In genomic region chr15:74614744-74615312, GRCh38 we compare ENCODE assay signal across 8 cellular contexts. TPM values are rescaled to one million over a fixed set of nuclear protein-coding genes. Genes with fewer than 3 reads are reported as not detected.
DNase-seq lines count a peak whose midpoint lies in the region; ATAC-seq and TF ChIP-seq lines count a peak whose summit lies in the region.

No MANE protein-coding gene starts in this region.

- H3K27me3 ChIP-seq in iPS-15b (ENCODE audit: control insufficient read depth, insufficient read depth, low read length) (peaks cover 11% of the 10 kb centered on the region), skeletal muscle satellite cell (ENCODE audit: control insufficient read depth, insufficient read depth, low read length) (peaks cover 28% of the 10 kb centered on the region)

- H3K9ac ChIP-seq in ES-I3 (ENCODE audit: low read depth, low read length) = peak overlapping the region; percentile 99
- H3K9ac ChIP-seq in iPS-15b (ENCODE audit: low read depth, low read length) = peak overlapping the region; percentile 76
- H3K9ac ChIP-seq in skeletal muscle satellite cell (ENCODE audit: low read depth, low read length) = peak overlapping the region; percentile 100

- DNase-seq in Kasumi-1 (lab: John Stamatoyannopoulos, UW) (peak; percentile 37 to 70), T-helper 9 cell (peak; percentile 91), astrocyte of the cerebellum (ENCODE audit: low read depth) (no peak), NCI-H187 treated with DMSO at 0.1 percent for 48 hours (lab: John Stamatoyannopoulos, UW) (no peak)

- H3K9me3 ChIP-seq in ES-I3 (ENCODE audit: control insufficient read depth, insufficient read depth, low read length) (no peaks in the 10 kb centered on the region), iPS-15b (ENCODE audit: control insufficient read depth, insufficient read depth, low read length) (no peaks in the 10 kb centered on the region), skeletal muscle satellite cell (replicated peaks; ENCODE audit: low read length) (no peaks in the 10 kb centered on the region)

- peak overlapping the region; percentile 91 for H3K4me2 ChIP-seq in skeletal muscle satellite cell (ENCODE audit: low read length)

- H3K36me3 ChIP-seq in ES-I3 (ENCODE audit: insufficient read depth, low read length) (no peaks in the 10 kb centered on the region; the same call in 1 of the 2 replicates), iPS-15b (ENCODE audit: control insufficient read depth, insufficient read depth, low read length) (peaks cover 7% of the 10 kb centered on the region), skeletal muscle satellite cell (ENCODE audit: insufficient read depth, low read length) (peaks cover 16% of the 10 kb centered on the region)

- peaks cover 5% of the 10 kb centered on the region; the same call in 1 of the 2 replicates for H3K4me1 ChIP-seq in ES-I3 (ENCODE audit: insufficient read depth, low read length)
- peaks cover 4% of the 10 kb centered on the region for H3K4me1 ChIP-seq in iPS-15b (ENCODE audit: control insufficient read depth, insufficient read depth, low read length)
- peaks cover 23% of the 10 kb centered on the region for H3K4me1 ChIP-seq in skeletal muscle satellite cell (ENCODE audit: control insufficient read depth, insufficient read depth, low read length)

- ATAC-seq in GM21786 (IDR thresholded peaks at IDR 0.05; ENCODE audit: unreplicated experiment) = peak; percentile 36

- H3K4me3 ChIP-seq in astrocyte of the cerebellum (ENCODE audit: low read depth, low read length) = peak overlapping the region; percentile 99
- peak overlapping the region; percentile 70 for H3K4me3 ChIP-seq in iPS-15b (ENCODE audit: low read depth, low read length)
- peak overlapping the region; percentile 98 for H3K4me3 ChIP-seq in skeletal muscle satellite cell (ENCODE audit: low read length)

- in situ Hi-C loops in astrocyte of the cerebellum (cut with HindIII; ENCODE audit: low sequenced_read_pairs) = no loop called here

- TF ChIP-seq CTCF in astrocyte of the cerebellum (IDR thresholded peaks at IDR 0.05; ENCODE audit: low read depth, low read length, missing control alignments) = no peak

RNA-seq across cellular contexts. Expression of gene CLK3, which starts 0.8 kb away (rescaled TPM):
- 65.4 and 74.7 TPM in 2 replicates for total RNA-seq in skeletal muscle satellite cell (2012; rRNA removed)

Comparison
In these comparisons a context has a peak if more than half of its experiments do, and no peak if none do; other contexts are left out.
1. DNase-seq: peak in Kasumi-1 (2 of 2) and T-helper 9 cell (single experiment); none in astrocyte of the cerebellum (single experiment) and NCI-H187 treated with DMSO at 0.1 percent for 48 hours (single experiment).
2. Peak in every context shown above with its lines, with median percentiles within 50 percentile points of each other: H3K9ac ChIP-seq and H3K4me3 ChIP-seq.